In genomic region chr3:44802006-44802405, GRCh38 we compare ENCODE assay signal across 25 cellular contexts. TPM values are rescaled to one million over a fixed set of nuclear protein-coding genes. Genes with fewer than 3 reads are reported as not detected.
"Had no signal": no experiment of that assay in that cellular context is flagged by ENCODE, and none has a peak within 500 bp of the region (broad histone marks: within the 10 kb centered on the region; RNA-seq: fewer than 3 reads in every experiment).

No MANE protein-coding gene starts in this region.

- H3K36me3 ChIP-seq: ascending aorta, pancreas, right atrium auricular region, thoracic aorta had no signal

- H3K9me3 ChIP-seq: ascending aorta, pancreas, psoas muscle, right atrium auricular region, spleen, thoracic aorta had no signal

- H3K4me3 ChIP-seq: ascending aorta, lung, pancreas, psoas muscle, right atrium auricular region, spleen, thoracic aorta had no signal

- H3K27ac ChIP-seq: ascending aorta, foreskin keratinocyte, pancreas, psoas muscle, right atrium auricular region, thoracic aorta had no signal

- DNase-seq: activated B cell treated with CpG ODN at 0.5 μM for 24 hours; activated CD4-positive, alpha-beta T cell treated with anti-CD3 and anti-CD28 coated beads for 36 hours; activated CD4-positive, alpha-beta T cell treated with anti-CD3 and anti-CD28 coated beads, Interleukin-2, amount 50 U/mL, for 4 hours; activated CD8-positive, alpha-beta memory T cell treated with anti-CD3 and anti-CD28 coated beads for 24 hours; activated CD8-positive, alpha-beta memory T cell treated with anti-CD3 and anti-CD28 coated beads, Interleukin-2, amount 50 U/mL, for 4 hours; activated T-cell treated with anti-CD3 and anti-CD28 coated beads, Interleukin-2, amount 50 U/mL, for 24 hours; central memory CD4-positive, alpha-beta T cell; dermis blood vessel endothelial cell; effector CD8-positive, alpha-beta T cell; foreskin keratinocyte; immature natural killer cell; pancreas; psoas muscle; spleen; stimulated activated CD4-positive, alpha-beta T cell treated with anti-CD3 and anti-CD28 coated beads, Interleukin-4, amount 100 ng/mL, for 1 hour; stimulated activated naive CD4-positive, alpha-beta T cell; T-helper 9 cell had no signal

- H3K27me3 ChIP-seq: ascending aorta, foreskin keratinocyte, pancreas, right atrium auricular region, spleen had no signal

- H3K4me1 ChIP-seq: ascending aorta, foreskin keratinocyte, pancreas, psoas muscle, right atrium auricular region, spleen had no signal

- ATAC-seq: activated CD4-positive, alpha-beta T cell treated with anti-CD3 and anti-CD28 coated beads for 36 hours; activated naive CD4-positive, alpha-beta T cell treated with anti-CD3 and anti-CD28 coated beads, Interleukin-2, amount 50 U/mL, for 72 hours; activated T-helper 17 cell treated with anti-CD3 and anti-CD28 coated beads, Interleukin-2, amount 50 U/mL, for 72 hours; foreskin keratinocyte; left lobe of liver; natural killer cell treated with Interleukin-12 subunit alpha and Interleukin-12 subunit beta and Interleukin-15 and Interleukin-18, amount 100 ng/mL, for 72 hours; pancreas; psoas muscle had no signal

RNA-seq across cellular contexts. Expression of gene TMEM42, which starts 59.7 kb away (rescaled TPM):
- total RNA-seq: ascending aorta had no signal
